11 cellular contexts compared by ENCODE assay signal in the genomic region with DNA sequence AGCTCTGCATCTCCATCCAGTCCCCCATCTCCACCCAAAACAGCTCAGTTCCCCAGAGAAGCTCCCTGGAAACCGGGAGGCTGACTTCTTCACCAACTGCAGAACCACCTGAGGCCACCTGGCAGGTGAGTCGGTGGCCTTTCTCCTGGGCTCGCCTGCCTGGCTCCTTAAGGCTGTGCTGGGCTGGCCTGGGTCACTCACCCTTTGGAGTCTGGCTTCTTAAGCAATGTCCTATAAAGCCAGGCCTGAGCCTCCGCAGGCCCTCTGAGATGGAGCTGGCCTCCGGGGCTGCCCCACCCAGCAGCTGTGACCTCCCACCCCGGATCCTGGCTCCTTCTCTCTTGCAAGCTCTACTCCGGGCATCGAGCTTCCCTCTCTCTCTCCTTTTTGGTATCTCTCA. TPM values are rescaled to one million over a fixed set of nuclear protein-coding genes. Genes with fewer than 3 reads are reported as not detected.
"Had no signal": no experiment of that assay in that cellular context is flagged by ENCODE, and none has a peak within 500 bp of the region (broad histone marks: within the 10 kb centered on the region; RNA-seq: fewer than 3 reads in every experiment).

No MANE protein-coding gene starts in this region.

RNA-seq across cellular contexts. Expression of gene RAB6C, which starts 46.1 kb away (rescaled TPM):
- total RNA-seq: dermis microvascular lymphatic vessel endothelial cell; esophagus mucosa; fibroblast of villous mesenchyme; lower leg skin; mammary epithelial cell; natural killer cell treated with Interleukin-12 subunit alpha and Interleukin-12 subunit beta and Interleukin-15 and Interleukin-18, amount 100 ng/mL, for 72 hours; osteoblast; right lobe of liver; skeletal muscle tissue; subcutaneous adipose tissue had no signal
- polyA plus RNA-seq: immature natural killer cell had no signal
